ENCODE assay signal across 13 cellular contexts in the genomic region with DNA sequence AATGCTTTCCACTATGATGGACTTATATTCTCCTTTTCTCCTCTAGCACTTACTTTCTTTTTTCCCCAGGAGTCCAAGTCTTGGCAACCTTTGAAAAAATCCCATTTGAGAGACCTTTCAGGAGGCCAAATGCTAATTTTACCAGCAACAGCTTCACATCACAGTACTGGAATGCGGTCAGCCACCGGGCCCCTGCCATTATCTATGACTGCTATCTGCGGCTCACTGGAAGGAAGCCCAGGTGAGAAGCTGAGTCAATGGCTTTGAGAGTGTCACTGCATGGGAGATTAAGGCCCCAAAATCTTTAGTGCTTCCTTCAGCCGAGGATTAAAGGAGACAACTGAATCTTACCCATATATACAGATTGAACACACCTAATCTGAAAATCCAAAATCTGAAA.
DNase-seq lines count a peak whose midpoint lies in the region; ATAC-seq and TF ChIP-seq lines count a peak whose summit lies in the region.
"Had no signal": no experiment of that assay in that cellular context is flagged by ENCODE, and none has a peak within 500 bp of the region (broad histone marks: within the 10 kb centered on the region; RNA-seq: fewer than 3 reads in every experiment).

No MANE protein-coding gene starts in this region.

- TF ChIP-seq EP300 in sigmoid colon (IDR thresholded peaks at IDR 0.05) = no peak

- DNase-seq in AG04449 (ENCODE audit: low read depth, low spot score) = peak; percentile 34
- peak; percentile 84 for DNase-seq in MG63
- peak; percentile 13 for DNase-seq in epithelial cell of esophagus (ENCODE audit: low read depth)
- DNase-seq in iris pigment epithelial cell (ENCODE audit: low read depth) = peak; percentile 61
- DNase-seq in NCI-H526 (lab: John Stamatoyannopoulos, UW) = no peak
- no peak for DNase-seq in dermis blood vessel endothelial cell
- no peak for DNase-seq in sigmoid colon
- DNase-seq: activated CD8-positive, alpha-beta memory T cell treated with anti-CD3 and anti-CD28 coated beads for 24 hours; NCI-H2029 treated with DMSO at 0.1 percent for 48 hours; OCI-M1 had no signal

- POLR2A ChIA-PET in AG04449 (lab: Yijun Ruan, JAX) = no interaction called here

- WGBS in sigmoid colon, 2 donors = 72 to 85% methylated on average over 4 of the region's 4 CpGs

- intact Hi-C loops in sigmoid colon (cut with DNase I) = loop anchor here (5.0 kb wide), 2 partner anchors 169 to 244 kb away; partner anchors contain the start of gene FAR2

- H3K4me3 ChIP-seq in AG04449 (ENCODE audit: low read depth, low read length) (no peak overlapping the region), MG63 (no peak overlapping the region), epithelial cell of esophagus (ENCODE audit: low read length) (no peak overlapping the region), sigmoid colon (no peak overlapping the region)
- H3K4me3 ChIP-seq: A549, tibial artery had no signal

- TF ChIP-seq POLR2A in sigmoid colon (IDR thresholded peaks at IDR 0.05) = no peak

- H3K27me3 ChIP-seq in MG63 (no peaks in the 10 kb centered on the region), sigmoid colon (no peaks in the 10 kb centered on the region)
- H3K27me3 ChIP-seq: tibial artery had no signal

- H3K4me1 ChIP-seq in sigmoid colon = peaks cover 0 to 11% (median 3%) of the 10 kb centered on the region in 4 donors
- H3K4me1 ChIP-seq: A549 had no signal

- TF ChIP-seq CTCF in AG04449 (IDR thresholded peaks at IDR 0.05; ENCODE audit: insufficient read depth, low read length, missing control alignments) (no peak), epithelial cell of esophagus (IDR thresholded peaks at IDR 0.05; ENCODE audit: insufficient read depth, low read depth, low read length, missing control alignments) (no peak), sigmoid colon (IDR thresholded peaks at IDR 0.05) (no peak)

- H3K27ac ChIP-seq in sigmoid colon = no peak overlapping the region
- H3K27ac ChIP-seq: A549, tibial artery had no signal

- H3K36me3 ChIP-seq in MG63 (peaks cover 39% of the 10 kb centered on the region), sigmoid colon (peaks cover 0 to 7% (median 0%) of the 10 kb centered on the region in 4 donors)
- H3K36me3 ChIP-seq: tibial artery had no signal

- H3K9me3 ChIP-seq in MG63 (no peaks in the 10 kb centered on the region), sigmoid colon (no peaks in the 10 kb centered on the region)
- H3K9me3 ChIP-seq: A549, tibial artery had no signal

- CTCF ChIA-PET in AG04449 (lab: Yijun Ruan, JAX) = interaction anchor here (1.5 to 3.0 kb wide), 6 partner anchors 10 to 243 kb away, joined by 3 to 29 read pairs (median 10); no protein-coding TSS in a partner anchor

- no peak for ATAC-seq in GM19452 (IDR thresholded peaks at IDR 0.05; ENCODE audit: unreplicated experiment)

Comparison
In these comparisons a context has a peak if more than half of its experiments do, and no peak if none do; other contexts are left out.
1. DNase-seq: peak in AG04449 (single experiment), MG63 (single experiment), epithelial cell of esophagus (single experiment) and iris pigment epithelial cell (single experiment); none in NCI-H526 (0 of 2), dermis blood vessel endothelial cell (single experiment) and sigmoid colon (single experiment).